In the genomic region with DNA sequence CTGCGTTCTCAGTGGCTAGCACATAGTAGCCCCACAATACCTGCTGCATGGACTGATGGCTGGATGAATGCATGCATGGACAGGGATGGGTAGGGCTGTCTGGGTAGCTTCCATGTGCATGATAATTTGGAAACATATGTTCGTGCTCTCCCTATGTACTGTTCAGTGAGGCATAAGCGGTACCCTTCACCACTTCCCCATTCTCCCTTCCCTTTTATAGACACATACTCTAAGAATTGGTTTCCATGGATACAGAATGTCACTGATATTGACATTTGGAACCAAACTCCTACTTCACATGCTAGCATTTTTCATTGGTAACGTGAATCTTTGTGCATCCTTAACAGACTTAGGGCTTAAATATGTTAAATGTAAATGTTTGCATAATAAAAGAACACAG, we compare ENCODE assay signal across 13 cellular contexts.
A peak's percentile ranks its signal among the peaks of the same experiment; 100 is the strongest.
DNase-seq lines count a peak whose midpoint lies in the region; ATAC-seq and TF ChIP-seq lines count a peak whose summit lies in the region.
"Had no signal": no experiment of that assay in that cellular context is flagged by ENCODE, and none has a peak within 500 bp of the region (broad histone marks: within the 10 kb centered on the region; RNA-seq: fewer than 3 reads in every experiment).

No MANE protein-coding gene starts in this region.

- DNase-seq in KBM-7 (peak; percentile 93), memory B cell (ENCODE audit: low spot score in 2 of 2) (peak in 1 of 2 donors; percentile 19), foreskin fibroblast (no peak), cerebellar cortex (ENCODE audit: low spot score) (no peak), NCI-H69 (lab: John Stamatoyannopoulos, UW) (no peak), cortex of kidney (lab: John Stamatoyannopoulos, UW) (no peak)
- DNase-seq: Caco-2; effector memory CD8-positive, alpha-beta T cell; head of caudate nucleus; lower lobe of right lung; T-cell had no signal

- no peak for TF ChIP-seq CTCF in foreskin fibroblast (IDR thresholded peaks at IDR 0.05; ENCODE audit: low read depth, low read length)

- H3K27ac Mint-ChIP-seq in memory B cell: peak overlapping the region; percentile 56
- H3K27ac Mint-ChIP-seq: effector memory CD8-positive, alpha-beta T cell; T-cell had no signal

- H3K9me3 Mint-ChIP-seq in memory B cell: no peaks in the 10 kb centered on the region
- H3K9me3 Mint-ChIP-seq: effector memory CD8-positive, alpha-beta T cell; T-cell had no signal

- H3K36me3 Mint-ChIP-seq in memory B cell: no peaks in the 10 kb centered on the region
- H3K36me3 Mint-ChIP-seq: T-cell had no signal

- ATAC-seq in GM18870 (IDR thresholded peaks at IDR 0.05; ENCODE audit: unreplicated experiment) (peak; percentile 46), HG02678 (IDR thresholded peaks at IDR 0.05; ENCODE audit: unreplicated experiment) (peak; percentile 35), memory B cell (ENCODE audit: low read depth) (peak; percentile 98)
- ATAC-seq: effector memory CD8-positive, alpha-beta T cell; T-cell had no signal

- no peak overlapping the region for H3K4me3 Mint-ChIP-seq in memory B cell
- H3K4me3 Mint-ChIP-seq: effector memory CD8-positive, alpha-beta T cell; T-cell had no signal

- H3K4me3 ChIP-seq in foreskin fibroblast (ENCODE audit: low read depth in 1 of 2, low read length in 2 of 2): no peak overlapping the region
- H3K4me3 ChIP-seq: lower lobe of right lung had no signal

- in situ Hi-C loops in KBM-7 (cut with MboI; ENCODE audit: low pct_unique_long_range_greater_than_20kb, low sequenced_read_pairs): no loop called here

- H3K27me3 Mint-ChIP-seq in memory B cell: no peaks in the 10 kb centered on the region
- H3K27me3 Mint-ChIP-seq: effector memory CD8-positive, alpha-beta T cell; T-cell had no signal

- H3K4me1 Mint-ChIP-seq in memory B cell: peaks cover 41% of the 10 kb centered on the region

Comparison
In these comparisons a context has a peak if more than half of its experiments do, and no peak if none do; other contexts are left out.
1. ATAC-seq: peak in every context shown above with its lines; median percentile 98 in memory B cell; 46 in GM18870; 35 in HG02678.